1 cellular context compared by ENCODE assay signal in genomic region chr6:139375239-139376053, GRCh38.
TF ChIP-seq lines count a peak whose summit lies in the region.

No MANE protein-coding gene starts in this region.

TF ChIP-seq in HepG2, 621 proteins besides CTCF, POLR2A, EP300 and RAD21 (continued from another document and continues in another):
- TF ChIP-seq UBTF (CRISPR knock-in tag; IDR thresholded peaks at IDR 0.05) (peak; percentile 82), MAX (IDR thresholded peaks at IDR 0.05) (peak; percentile 85), CREM (IDR thresholded peaks at IDR 0.05) (peak; percentile 34), CREM (CRISPR knock-in tag; IDR thresholded peaks at IDR 0.05) (no peak), CBX5 (CRISPR knock-in tag; IDR thresholded peaks at IDR 0.05; ENCODE audit: borderline replicate concordance) (peak; percentile 87; the same call in 1 of the 2 replicates), HDAC1 (CRISPR knock-in tag; IDR thresholded peaks at IDR 0.05) (peak; percentile 92), ZFP41 (CRISPR knock-in tag; IDR thresholded peaks at IDR 0.05; ENCODE audit: borderline replicate concordance) (0 out of 2 replicates have a peak, but pooled peaks have one; percentile 65), MATR3 (CRISPR knock-in tag; IDR thresholded peaks at IDR 0.05) (no peak), FOXO1 (CRISPR knock-in tag; IDR thresholded peaks at IDR 0.05) (peak; percentile 92), ARID3A (IDR thresholded peaks at IDR 0.05; ENCODE audit: low read depth, low read length) (peak; percentile 45; the same call in 1 of the 2 replicates), CSRNP1 (CRISPR knock-in tag; IDR thresholded peaks at IDR 0.05) (no peak; the same call in 1 of the 2 replicates), SMARCE1 (IDR thresholded peaks at IDR 0.05; ENCODE audit: borderline replicate concordance) (no peak), IRF1 (CRISPR knock-in tag; IDR thresholded peaks at IDR 0.05; ENCODE audit: low read depth) (0 out of 2 replicates have a peak, but pooled peaks have one; percentile 42), ZNF282 (IDR thresholded peaks at IDR 0.05; ENCODE audit: partially characterized antibody) (no peak), KLF11 (CRISPR knock-in tag; IDR thresholded peaks at IDR 0.05) (peak; percentile 97), NPAS2 (CRISPR knock-in tag; IDR thresholded peaks at IDR 0.05; ENCODE audit: borderline replicate concordance) (no peak), HES4 (CRISPR knock-in tag; IDR thresholded peaks at IDR 0.05; ENCODE audit: borderline replicate concordance) (no peak), MAFF (IDR thresholded peaks at IDR 0.05; ENCODE audit: low read depth, low read length) (peak; percentile 61; the same call in 1 of the 2 replicates), HIVEP1 (CRISPR knock-in tag; IDR thresholded peaks at IDR 0.05) (peak; percentile 51; the same call in 1 of the 2 replicates), PPARG (CRISPR knock-in tag; conservative IDR thresholded peaks at IDR 0.05) (peak; percentile 28; the same call in 1 of the 2 replicates), NFE2L1 (CRISPR knock-in tag; IDR thresholded peaks at IDR 0.05; ENCODE audit: borderline replicate concordance) (no peak), FOXK2 (IDR thresholded peaks at IDR 0.05) (peak; percentile 85), ZNF335 (CRISPR knock-in tag; IDR thresholded peaks at IDR 0.05) (peak; percentile 74), JDP2 (CRISPR knock-in tag; IDR thresholded peaks at IDR 0.05; ENCODE audit: borderline replicate concordance) (no peak), FOXJ3 (CRISPR knock-in tag; IDR thresholded peaks at IDR 0.05; ENCODE audit: borderline replicate concordance) (peak; percentile 85), IKZF1 (IDR thresholded peaks at IDR 0.05) (no peak), ZNF12 (CRISPR knock-in tag; IDR thresholded peaks at IDR 0.05) (peak; percentile 87), FOXM1 (CRISPR knock-in tag; IDR thresholded peaks at IDR 0.05) (no peak), ZNF709 (CRISPR knock-in tag; IDR thresholded peaks at IDR 0.05) (no peak; the same call in 1 of the 2 replicates), TBP (CRISPR knock-in tag; IDR thresholded peaks at IDR 0.05) (no peak), GATA4 (IDR thresholded peaks at IDR 0.05; ENCODE audit: borderline replicate concordance, low read depth) (peak; percentile 58; the same call in 1 of the 2 replicates), TSC22D2 (CRISPR knock-in tag; IDR thresholded peaks at IDR 0.05; ENCODE audit: borderline replicate concordance) (peak; percentile 93), ZNF441 (CRISPR knock-in tag; IDR thresholded peaks at IDR 0.05; ENCODE audit: borderline replicate concordance) (peak; percentile 76; the same call in 1 of the 2 replicates), ZNF3 (CRISPR knock-in tag; IDR thresholded peaks at IDR 0.05) (no peak; the same call in 1 of the 2 replicates), ZNF619 (CRISPR knock-in tag; IDR thresholded peaks at IDR 0.05) (peak; percentile 45; the same call in 1 of the 2 replicates), ZNF703 (CRISPR knock-in tag; IDR thresholded peaks at IDR 0.05; ENCODE audit: borderline replicate concordance) (no peak), DDIT3 (CRISPR knock-in tag; IDR thresholded peaks at IDR 0.05) (no peak), ETV5 (CRISPR knock-in tag; IDR thresholded peaks at IDR 0.05; ENCODE audit: borderline replicate concordance) (peak; percentile 46; the same call in 1 of the 2 replicates), SUZ12 (IDR thresholded peaks at IDR 0.05; ENCODE audit: low read depth, low read length) (0 out of 2 replicates have a peak, but pooled peaks have one; percentile 15), ATF1 (CRISPR knock-in tag; IDR thresholded peaks at IDR 0.05) (no peak; the same call in 1 of the 2 replicates), ZNF235 (CRISPR knock-in tag; IDR thresholded peaks at IDR 0.05; ENCODE audit: borderline replicate concordance) (peak; percentile 78; the same call in 1 of the 2 replicates), TMF1 (CRISPR knock-in tag; IDR thresholded peaks at IDR 0.05; ENCODE audit: low read depth) (no peak; the same call in 1 of the 2 replicates), ZNF839 (CRISPR knock-in tag; IDR thresholded peaks at IDR 0.05; ENCODE audit: borderline replicate concordance) (peak; percentile 53; the same call in 1 of the 2 replicates), SALL2 (CRISPR knock-in tag; IDR thresholded peaks at IDR 0.05) (no peak), MIXL1 (CRISPR knock-in tag; IDR thresholded peaks at IDR 0.05) (peak; percentile 72), ZNF776 (CRISPR knock-in tag; IDR thresholded peaks at IDR 0.05) (no peak; the same call in 1 of the 2 replicates)
- TF ChIP-seq, protein P1, sequence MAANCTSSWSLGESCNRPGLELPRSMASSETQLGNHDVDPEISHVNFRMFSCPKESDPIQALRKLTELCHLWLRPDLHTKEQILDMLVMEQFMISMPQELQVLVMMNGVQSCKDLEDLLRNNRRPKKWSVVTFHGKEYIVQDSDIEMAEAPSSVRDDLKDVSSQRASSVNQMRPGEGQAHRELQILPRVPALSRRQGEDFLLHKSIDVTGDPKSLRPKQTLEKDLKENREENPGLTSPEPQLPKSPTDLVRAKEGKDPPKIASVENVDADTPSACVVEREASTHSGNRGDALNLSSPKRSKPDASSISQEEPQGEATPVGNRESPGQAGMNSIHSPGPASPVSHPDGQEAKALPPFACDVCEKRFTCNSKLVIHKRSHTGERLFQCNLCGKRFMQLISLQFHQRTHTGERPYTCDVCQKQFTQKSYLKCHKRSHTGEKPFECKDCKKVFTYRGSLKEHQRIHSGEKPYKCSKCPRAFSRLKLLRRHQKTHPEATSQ (CRISPR knock-in tag; IDR thresholded peaks at IDR 0.05; ENCODE audit: borderline replicate concordance) = peak; percentile 73; the same call in 1 of the 2 replicates
- TF ChIP-seq, protein P2, sequence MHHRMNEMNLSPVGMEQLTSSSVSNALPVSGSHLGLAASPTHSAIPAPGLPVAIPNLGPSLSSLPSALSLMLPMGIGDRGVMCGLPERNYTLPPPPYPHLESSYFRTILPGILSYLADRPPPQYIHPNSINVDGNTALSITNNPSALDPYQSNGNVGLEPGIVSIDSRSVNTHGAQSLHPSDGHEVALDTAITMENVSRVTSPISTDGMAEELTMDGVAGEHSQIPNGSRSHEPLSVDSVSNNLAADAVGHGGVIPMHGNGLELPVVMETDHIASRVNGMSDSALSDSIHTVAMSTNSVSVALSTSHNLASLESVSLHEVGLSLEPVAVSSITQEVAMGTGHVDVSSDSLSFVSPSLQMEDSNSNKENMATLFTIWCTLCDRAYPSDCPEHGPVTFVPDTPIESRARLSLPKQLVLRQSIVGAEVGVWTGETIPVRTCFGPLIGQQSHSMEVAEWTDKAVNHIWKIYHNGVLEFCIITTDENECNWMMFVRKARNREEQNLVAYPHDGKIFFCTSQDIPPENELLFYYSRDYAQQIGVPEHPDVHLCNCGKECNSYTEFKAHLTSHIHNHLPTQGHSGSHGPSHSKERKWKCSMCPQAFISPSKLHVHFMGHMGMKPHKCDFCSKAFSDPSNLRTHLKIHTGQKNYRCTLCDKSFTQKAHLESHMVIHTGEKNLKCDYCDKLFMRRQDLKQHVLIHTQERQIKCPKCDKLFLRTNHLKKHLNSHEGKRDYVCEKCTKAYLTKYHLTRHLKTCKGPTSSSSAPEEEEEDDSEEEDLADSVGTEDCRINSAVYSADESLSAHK (CRISPR knock-in tag; IDR thresholded peaks at IDR 0.05; ENCODE audit: borderline replicate concordance) = 0 out of 2 replicates have a peak, but pooled peaks have one; percentile 46
- TF ChIP-seq, protein P3, sequence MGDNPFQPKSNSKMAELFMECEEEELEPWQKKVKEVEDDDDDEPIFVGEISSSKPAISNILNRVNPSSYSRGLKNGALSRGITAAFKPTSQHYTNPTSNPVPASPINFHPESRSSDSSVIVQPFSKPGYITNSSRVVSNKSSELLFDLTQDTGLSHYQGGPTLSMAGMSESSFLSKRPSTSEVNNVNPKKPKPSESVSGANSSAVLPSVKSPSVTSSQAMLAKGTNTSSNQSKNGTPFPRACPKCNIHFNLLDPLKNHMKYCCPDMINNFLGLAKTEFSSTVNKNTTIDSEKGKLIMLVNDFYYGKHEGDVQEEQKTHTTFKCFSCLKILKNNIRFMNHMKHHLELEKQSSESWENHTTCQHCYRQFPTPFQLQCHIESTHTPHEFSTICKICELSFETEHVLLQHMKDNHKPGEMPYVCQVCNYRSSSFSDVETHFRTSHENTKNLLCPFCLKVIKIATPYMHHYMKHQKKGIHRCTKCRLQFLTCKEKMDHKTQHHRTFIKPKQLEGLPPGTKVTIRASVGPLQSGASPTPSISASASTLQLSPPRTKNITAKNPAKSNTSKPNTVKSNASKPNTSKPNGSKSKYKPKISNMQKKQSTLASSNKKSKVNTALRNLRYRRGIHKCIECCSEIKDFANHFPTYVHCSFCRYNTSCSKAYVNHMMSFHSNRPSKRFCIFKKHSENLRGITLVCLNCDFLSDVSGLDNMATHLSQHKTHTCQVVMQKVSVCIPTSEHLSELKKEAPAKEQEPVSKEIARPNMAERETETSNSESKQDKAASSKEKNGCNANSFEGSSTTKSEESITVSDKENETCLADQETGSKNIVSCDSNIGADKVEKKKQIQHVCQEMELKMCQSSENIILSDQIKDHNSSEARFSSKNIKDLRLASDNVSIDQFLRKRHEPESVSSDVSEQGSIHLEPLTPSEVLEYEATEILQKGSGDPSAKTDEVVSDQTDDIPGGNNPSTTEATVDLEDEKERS (CRISPR knock-in tag; IDR thresholded peaks at IDR 0.05) = peak; percentile 75; the same call in 1 of the 2 replicates
- TF ChIP-seq, protein P4, sequence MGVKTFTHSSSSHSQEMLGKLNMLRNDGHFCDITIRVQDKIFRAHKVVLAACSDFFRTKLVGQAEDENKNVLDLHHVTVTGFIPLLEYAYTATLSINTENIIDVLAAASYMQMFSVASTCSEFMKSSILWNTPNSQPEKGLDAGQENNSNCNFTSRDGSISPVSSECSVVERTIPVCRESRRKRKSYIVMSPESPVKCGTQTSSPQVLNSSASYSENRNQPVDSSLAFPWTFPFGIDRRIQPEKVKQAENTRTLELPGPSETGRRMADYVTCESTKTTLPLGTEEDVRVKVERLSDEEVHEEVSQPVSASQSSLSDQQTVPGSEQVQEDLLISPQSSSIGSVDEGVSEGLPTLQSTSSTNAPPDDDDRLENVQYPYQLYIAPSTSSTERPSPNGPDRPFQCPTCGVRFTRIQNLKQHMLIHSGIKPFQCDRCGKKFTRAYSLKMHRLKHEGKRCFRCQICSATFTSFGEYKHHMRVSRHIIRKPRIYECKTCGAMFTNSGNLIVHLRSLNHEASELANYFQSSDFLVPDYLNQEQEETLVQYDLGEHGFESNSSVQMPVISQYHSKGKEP (CRISPR knock-in tag; IDR thresholded peaks at IDR 0.05) = peak; percentile 53; the same call in 1 of the 2 replicates
- TF ChIP-seq, protein P5, sequence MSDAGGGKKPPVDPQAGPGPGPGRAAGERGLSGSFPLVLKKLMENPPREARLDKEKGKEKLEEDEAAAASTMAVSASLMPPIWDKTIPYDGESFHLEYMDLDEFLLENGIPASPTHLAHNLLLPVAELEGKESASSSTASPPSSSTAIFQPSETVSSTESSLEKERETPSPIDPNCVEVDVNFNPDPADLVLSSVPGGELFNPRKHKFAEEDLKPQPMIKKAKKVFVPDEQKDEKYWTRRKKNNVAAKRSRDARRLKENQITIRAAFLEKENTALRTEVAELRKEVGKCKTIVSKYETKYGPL (CRISPR knock-in tag; IDR thresholded peaks at IDR 0.05) = no peak
